In genomic region chr4:3767569-3768288, GRCh38 we compare ENCODE assay signal across 10 cellular contexts. TPM values are rescaled to one million over a fixed set of nuclear protein-coding genes. Genes with fewer than 3 reads are reported as not detected.
A peak's percentile ranks its signal among the peaks of the same experiment; 100 is the strongest.
DNase-seq lines count a peak whose midpoint lies in the region; ATAC-seq and TF ChIP-seq lines count a peak whose summit lies in the region.
"Had no signal": no experiment of that assay in that cellular context is flagged by ENCODE, and none has a peak within 500 bp of the region (broad histone marks: within the 10 kb centered on the region; RNA-seq: fewer than 3 reads in every experiment).

No MANE protein-coding gene starts in this region.

- H3K4me1 Mint-ChIP-seq in activated T-helper 2 cell treated with anti-CD3 and anti-CD28 coated beads, Interferon-gamma antibody, Interleukin-2, Interleukin-4, amounts not matched to agents 10 μg/mL and 5 μg/mL and 100 μg/mL, durations not matched to agents 14 hours and 24 hours and 36 hours (ENCODE audit: low read depth), result peaks cover 2% of the 10 kb centered on the region

- H3K27me3 Mint-ChIP-seq in activated T-helper 2 cell treated with anti-CD3 and anti-CD28 coated beads, Interferon-gamma antibody, Interleukin-2, Interleukin-4, amounts not matched to agents 10 μg/mL and 5 μg/mL and 100 μg/mL, durations not matched to agents 14 hours and 24 hours and 36 hours (ENCODE audit: low read depth), result peaks cover 19% of the 10 kb centered on the region

- peak overlapping the region; percentile 58 for H3K4me3 Mint-ChIP-seq in activated T-helper 2 cell treated with anti-CD3 and anti-CD28 coated beads, Interferon-gamma antibody, Interleukin-2, Interleukin-4, amounts not matched to agents 10 μg/mL and 5 μg/mL and 100 μg/mL, durations not matched to agents 14 hours and 24 hours and 36 hours (ENCODE audit: low read depth)

- no peak overlapping the region for H3K4me3 ChIP-seq in cardiac muscle cell
- peak overlapping the region; percentile 73 to 74 for H3K4me3 ChIP-seq in tibial artery

- H3K9me3 ChIP-seq in cardiac muscle cell (ENCODE audit: low read depth) (no peaks in the 10 kb centered on the region), tibial artery (no peaks in the 10 kb centered on the region)

- peak overlapping the region; percentile 42 for H3K27ac Mint-ChIP-seq in activated T-helper 2 cell treated with anti-CD3 and anti-CD28 coated beads, Interferon-gamma antibody, Interleukin-2, Interleukin-4, amounts not matched to agents 10 μg/mL and 5 μg/mL and 100 μg/mL, durations not matched to agents 14 hours and 24 hours and 36 hours

- DNase-seq in cardiac muscle cell (ENCODE audit: low read depth in 1 of 2, low spot score in 1 of 2) (peak; percentile 15 to 63), Right ventricle myocardium superior (no peak), iris pigment epithelial cell (ENCODE audit: low read depth) (peak; percentile 24), tibial artery (no peak), superior temporal gyrus (ENCODE audit: extremely low spot score) (no peak), posterior cingulate gyrus (no peak)
- no peak for DNase-seq in activated T-helper 2 cell treated with anti-CD3 and anti-CD28 coated beads, Interferon-gamma antibody, Interleukin-2, Interleukin-4, amounts not matched to agents 10 μg/mL and 5 μg/mL and 100 μg/mL, durations not matched to agents 14 hours and 24 hours and 36 hours (ENCODE audit: low spot score)
- DNase-seq: activated CD8-positive, alpha-beta memory T cell treated with anti-CD3 and anti-CD28 coated beads, Interleukin-2, amount 50 U/mL, for 4 hours; OCI-M1 had no signal

- H3K4me1 ChIP-seq in cardiac muscle cell (ENCODE audit: low read depth) (no peaks in the 10 kb centered on the region), tibial artery (peaks cover 6 to 83% (median 53%) of the 10 kb centered on the region in 4 donors)

- no peak for ATAC-seq in Right ventricle myocardium superior (ENCODE audit: poor library complexity)
- no peak for ATAC-seq in HG03045 (IDR thresholded peaks at IDR 0.05; ENCODE audit: unreplicated experiment)

- TF ChIP-seq CTCF in cardiac muscle cell (IDR thresholded peaks at IDR 0.05; ENCODE audit: low read depth, low read length), result peak; percentile 10
- no peak for TF ChIP-seq CTCF in tibial artery (IDR thresholded peaks at IDR 0.05)

- H3K36me3 Mint-ChIP-seq in activated T-helper 2 cell treated with anti-CD3 and anti-CD28 coated beads, Interferon-gamma antibody, Interleukin-2, Interleukin-4, amounts not matched to agents 10 μg/mL and 5 μg/mL and 100 μg/mL, durations not matched to agents 14 hours and 24 hours and 36 hours (ENCODE audit: low read depth), result no peaks in the 10 kb centered on the region

- intact Hi-C loops in Right ventricle myocardium superior (cut with DNase I), result loop anchor here (5.0 kb wide), 1 partner anchor 110 kb away; no protein-coding TSS in a partner anchor
- intact Hi-C loops in activated T-helper 2 cell treated with anti-CD3 and anti-CD28 coated beads, Interferon-gamma antibody, Interleukin-2, Interleukin-4, amounts not matched to agents 10 μg/mL and 5 μg/mL and 100 μg/mL, durations not matched to agents 14 hours and 24 hours and 36 hours (cut with micrococcal nuclease), result no loop called here
- intact Hi-C loops in tibial artery (cut with DNase I; ENCODE audit: low total_unique reads), result loop anchor here (10.0 kb wide), 1 partner anchor 177 kb away; no protein-coding TSS in a partner anchor
- intact Hi-C loops in posterior cingulate gyrus (cut with DNase I), result loop anchor here (10.0 kb wide), 1 partner anchor 107 kb away; no protein-coding TSS in a partner anchor

- H3K9me3 Mint-ChIP-seq in activated T-helper 2 cell treated with anti-CD3 and anti-CD28 coated beads, Interferon-gamma antibody, Interleukin-2, Interleukin-4, amounts not matched to agents 10 μg/mL and 5 μg/mL and 100 μg/mL, durations not matched to agents 14 hours and 24 hours and 36 hours, result no peaks in the 10 kb centered on the region

- no peaks in the 10 kb centered on the region for H3K36me3 ChIP-seq in cardiac muscle cell
- H3K36me3 ChIP-seq in tibial artery, result peaks cover 0 to 5% (median 0%) of the 10 kb centered on the region in 3 donors

- H3K27ac ChIP-seq in cardiac muscle cell (no peak overlapping the region), tibial artery (peak overlapping the region; percentile 39 to 68)

- H3K27me3 ChIP-seq in cardiac muscle cell (peaks cover 25% of the 10 kb centered on the region), tibial artery (peaks cover 0 to 13% of the 10 kb centered on the region in 2 donors)

RNA-seq across cellular contexts. Expression of gene ADRA2C, which starts 1.5 kb away (rescaled TPM):
- total RNA-seq in cardiac muscle cell, result 8.5 and 11.4 TPM in 2 replicates
- 6.5 and 8.6 TPM in 2 replicates for polyA plus RNA-seq in cardiac muscle cell
- total RNA-seq in Right ventricle myocardium superior, result 6.2 TPM
- total RNA-seq in activated T-helper 2 cell treated with anti-CD3 and anti-CD28 coated beads, Interferon-gamma antibody, Interleukin-2, Interleukin-4, amounts not matched to agents 10 μg/mL and 5 μg/mL and 100 μg/mL, durations not matched to agents 14 hours and 24 hours and 36 hours, result not detected in 2 replicates

Comparison
In these comparisons a context has a peak if more than half of its experiments do, and no peak if none do; other contexts are left out.
1. DNase-seq: peak in cardiac muscle cell (2 of 2) and iris pigment epithelial cell (single experiment); none in Right ventricle myocardium superior (single experiment), activated T-helper 2 cell treated with anti-CD3 and anti-CD28 coated beads, Interferon-gamma antibody, Interleukin-2, Interleukin-4, amounts not matched to agents 10 μg/mL and 5 μg/mL and 100 μg/mL, durations not matched to agents 14 hours and 24 hours and 36 hours (single experiment), tibial artery (0 of 2), superior temporal gyrus (single experiment) and posterior cingulate gyrus (0 of 10).